8 cellular contexts compared by ENCODE assay signal in the genomic region with DNA sequence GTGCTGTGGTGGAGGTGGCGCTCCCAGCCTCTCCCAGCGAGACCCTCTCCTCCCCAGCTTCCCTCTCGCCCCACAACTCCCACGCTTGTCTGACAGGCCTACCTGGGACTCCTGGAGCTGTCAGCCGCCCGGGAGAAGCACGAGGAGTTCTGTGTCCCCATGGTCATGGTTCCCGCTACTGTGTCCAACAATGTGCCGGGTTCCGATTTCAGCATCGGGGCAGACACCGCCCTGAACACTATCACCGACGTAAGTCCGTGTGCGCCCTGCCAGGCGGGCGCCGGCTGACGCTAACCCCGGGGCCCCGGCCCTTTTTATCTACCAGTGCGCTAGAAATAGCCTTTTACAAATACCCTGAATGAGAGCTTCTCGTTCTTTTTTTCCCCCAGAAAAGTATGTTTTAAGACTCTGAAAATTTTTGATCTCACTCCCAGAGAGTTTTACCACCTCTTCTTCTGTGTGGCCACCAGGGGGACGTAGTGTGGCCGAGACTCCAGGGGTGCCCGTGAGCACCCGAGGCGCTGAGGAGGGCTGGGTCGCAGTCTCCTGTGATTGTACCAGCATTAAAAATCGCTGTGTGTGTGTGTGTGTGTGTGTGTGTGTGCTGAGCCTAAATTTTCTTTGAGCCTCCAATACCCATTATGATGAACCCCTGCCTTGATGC. TPM values are rescaled to one million over a fixed set of nuclear protein-coding genes. Genes with fewer than 3 reads are reported as not detected.
A peak's percentile ranks its signal among the peaks of the same experiment; 100 is the strongest.
DNase-seq lines count a peak whose midpoint lies in the region; ATAC-seq and TF ChIP-seq lines count a peak whose summit lies in the region.

No MANE protein-coding gene starts in this region.

- H3K18ac ChIP-seq in mesendoderm (ENCODE audit: low read length) = no peak overlapping the region

- H3K4me3 Mint-ChIP-seq in chondrocyte (ENCODE audit: unreplicated experiment) = no peak overlapping the region

- no peak overlapping the region for H2BK15ac ChIP-seq in mesendoderm (replicated peaks; ENCODE audit: low read depth)

- no peak overlapping the region for H2AK5ac ChIP-seq in mesendoderm (ENCODE audit: low read length)

- TF ChIP-seq CTCF in DOHH2 (IDR thresholded peaks at IDR 0.05; ENCODE audit: low read depth, low read length, poor library complexity, severe bottlenecking) (peak; percentile 58), chondrocyte (IDR thresholded peaks at IDR 0.05) (peak; percentile 80), tibial nerve (IDR thresholded peaks at IDR 0.05) (peak in 1 of 5 experiments; percentile 11)

- no peaks in the 10 kb centered on the region for H3K27me3 Mint-ChIP-seq in chondrocyte (ENCODE audit: low read depth)

- H3F3A ChIP-seq in DOHH2 (ENCODE audit: control insufficient read depth, insufficient read depth) = no peaks in the 10 kb centered on the region

- no peaks in the 10 kb centered on the region for H3K9me3 Mint-ChIP-seq in chondrocyte (ENCODE audit: low read depth)

- TF ChIP-seq POLR2A in tibial nerve (IDR thresholded peaks at IDR 0.05) = no peak

- no peak for TF ChIP-seq EP300 in tibial nerve (IDR thresholded peaks at IDR 0.05)

- no peak overlapping the region for H4K5ac ChIP-seq in mesendoderm (ENCODE audit: low read length)

- whole genome bisulfite sequencing in mesendoderm (ENCODE audit: extremely low coverage, insufficient coverage, low lambda C conversion rate) = no CpG with 5 or more reads among the region's 31 CpGs
- WGBS in tibial nerve, 2 donors = 87 to 90% methylated on average over 23 to 31 of the region's 31 CpGs

- H4K20me1 ChIP-seq in DOHH2 (ENCODE audit: control insufficient read depth, insufficient read depth, low read depth, low read length) = 0 out of 2 replicates have a peak, but pooled peaks cover 2% of the 10 kb centered on the region

- no peak for ATAC-seq in GM19328 (IDR thresholded peaks at IDR 0.05; ENCODE audit: unreplicated experiment)
- no peak for ATAC-seq in GM19463 (IDR thresholded peaks at IDR 0.05; ENCODE audit: unreplicated experiment)

- H3K36me3 ChIP-seq in DOHH2 (ENCODE audit: control insufficient read depth, low read length) (peaks cover 86% of the 10 kb centered on the region), mesendoderm (ENCODE audit: control insufficient read depth, insufficient read depth, low read length) (peaks cover 10% of the 10 kb centered on the region), tibial nerve (peaks cover 0 to 56% (median 0%) of the 10 kb centered on the region in 3 donors)

- no peak overlapping the region for H3K27ac ChIP-seq in DOHH2 (ENCODE audit: low read depth, low read length)
- no peak overlapping the region for H3K27ac ChIP-seq in mesendoderm (ENCODE audit: low read depth, low read length)
- H3K27ac ChIP-seq in tibial nerve = no peak overlapping the region

- H3K9me3 ChIP-seq in DOHH2 (ENCODE audit: control insufficient read depth, insufficient read depth, low read length) (no peaks in the 10 kb centered on the region), tibial nerve (no peaks in the 10 kb centered on the region)

- H3K9ac ChIP-seq in mesendoderm (ENCODE audit: low read length) = no peak overlapping the region

- H3K4me1 ChIP-seq in DOHH2 (ENCODE audit: control insufficient read depth, low read length) (no peaks in the 10 kb centered on the region), mesendoderm (ENCODE audit: control insufficient read depth, low read depth, low read length) (no peaks in the 10 kb centered on the region), tibial nerve (no peaks in the 10 kb centered on the region)

- H3K4me1 Mint-ChIP-seq in chondrocyte (ENCODE audit: low read depth) = peaks cover 10% of the 10 kb centered on the region

- H3K36me3 Mint-ChIP-seq in chondrocyte (ENCODE audit: low read depth) = peaks cover 44% of the 10 kb centered on the region

- no peak overlapping the region for H3K56ac ChIP-seq in mesendoderm (ENCODE audit: low read length)

- no peak overlapping the region for H3K23ac ChIP-seq in mesendoderm (ENCODE audit: low read length)

- no peak overlapping the region for H3K27ac Mint-ChIP-seq in chondrocyte (ENCODE audit: unreplicated experiment)

- H3K9me2 ChIP-seq in DOHH2 (replicated peaks; ENCODE audit: control insufficient read depth, low read length) = no peaks in the 10 kb centered on the region

- H3K27me3 ChIP-seq in DOHH2 (ENCODE audit: control insufficient read depth, low read length) = no peaks in the 10 kb centered on the region
- H3K27me3 ChIP-seq in mesendoderm (ENCODE audit: insufficient read depth, low read length, poor library complexity) = no peaks in the 10 kb centered on the region
- no peaks in the 10 kb centered on the region for H3K27me3 ChIP-seq in tibial nerve

- H4K8ac ChIP-seq in mesendoderm (ENCODE audit: low read depth, low read length) = no peak overlapping the region

- no peaks in the 10 kb centered on the region for H3K79me2 ChIP-seq in DOHH2 (ENCODE audit: control insufficient read depth, low read length)
- H3K79me2 ChIP-seq in mesendoderm (ENCODE audit: control insufficient read depth, insufficient read depth, low read length) = no peaks in the 10 kb centered on the region

- H3K4ac ChIP-seq in mesendoderm (ENCODE audit: low read depth, low read length) = no peak overlapping the region

- H3K4me2 ChIP-seq in DOHH2 (ENCODE audit: low read length) (no peak overlapping the region), mesendoderm (ENCODE audit: low read length) (no peak overlapping the region)

- DNase-seq in Kasumi-1 (lab: John Stamatoyannopoulos, UW) (peak; percentile 46 to 53), chondrocyte (ENCODE audit: low spot score) (no peak), mesendoderm (peak; percentile 25), tibial nerve (ENCODE audit: low spot score in 2 of 2) (no peak), NCI-H524 treated with DMSO at 0.1 percent for 48 hours (lab: John Stamatoyannopoulos, UW) (no peak)

- H2BK120ac ChIP-seq in mesendoderm (ENCODE audit: low read depth, low read length) = no peak overlapping the region

- no peak overlapping the region for H2BK5ac ChIP-seq in mesendoderm (ENCODE audit: low read length)

- no peaks in the 10 kb centered on the region for H3K79me1 ChIP-seq in mesendoderm (ENCODE audit: low read length)

- H3K4me3 ChIP-seq in DOHH2 (ENCODE audit: low read length) = no peak overlapping the region
- H3K4me3 ChIP-seq in mesendoderm (ENCODE audit: low read length) = no peak overlapping the region
- H3K4me3 ChIP-seq in tibial nerve = no peak overlapping the region

RNA-seq across cellular contexts. Expression of a gene that starts 52.6 kb away (rescaled TPM):
- total RNA-seq in chondrocyte (151 to 188 TPM (median 182 TPM) in 3 replicates), tibial nerve (10 to 100 TPM; 22.4 to 45.4 (median 29.1) TPM)
- 43.2 TPM for polyA plus RNA-seq in mesendoderm (2013, experiment 1 of 2)
- 46.8 TPM for polyA plus RNA-seq in mesendoderm (2013, experiment 2 of 2)

RNA-seq across cellular contexts. Expression of a gene that starts 52.7 kb away (rescaled TPM):
- 71.8 to 95.0 TPM (median 84.9 TPM) in 3 replicates for total RNA-seq in chondrocyte
- 26.4 TPM for polyA plus RNA-seq in mesendoderm (2013, experiment 1 of 2)
- 26.5 TPM for polyA plus RNA-seq in mesendoderm (2013, experiment 2 of 2)
- 10 to 100 TPM; 55.5 to 83.7 (median 59.7) TPM for total RNA-seq in tibial nerve

Comparison
In these comparisons a context has a peak if more than half of its experiments do, and no peak if none do; other contexts are left out.
1. DNase-seq: peak in Kasumi-1 (2 of 2) and mesendoderm (single experiment); none in chondrocyte (single experiment), tibial nerve (0 of 2) and NCI-H524 treated with DMSO at 0.1 percent for 48 hours (single experiment).